Comparison of ENCODE assay signal across 15 cellular contexts in genomic region chr5:40914835-40915234, GRCh38. TPM values are rescaled to one million over a fixed set of nuclear protein-coding genes. Genes with fewer than 3 reads are reported as not detected.
DNase-seq lines count a peak whose midpoint lies in the region; ATAC-seq and TF ChIP-seq lines count a peak whose summit lies in the region.
"Had no signal": no experiment of that assay in that cellular context is flagged by ENCODE, and none has a peak within 500 bp of the region (broad histone marks: within the 10 kb centered on the region; RNA-seq: fewer than 3 reads in every experiment).

No MANE protein-coding gene starts in this region.

- DNase-seq in EL = peak; percentile 53
- DNase-seq in Right ventricle myocardium superior = no peak
- no peak for DNase-seq in osteoblast (ENCODE audit: insufficient read length, low spot score, missing footprints)
- no peak for DNase-seq in NCI-H1105 treated with DMSO at 0.1 percent for 48 hours (lab: John Stamatoyannopoulos, UW)
- no peak for DNase-seq in stimulated activated CD4-positive, alpha-beta T cell treated with anti-CD3 and anti-CD28 coated beads, Interleukin-2, amount 100 ng/mL, for 48 hours
- DNase-seq: activated naive CD8-positive, alpha-beta T cell treated with anti-CD3 and anti-CD28 coated beads, Interleukin-2, amount 10 ng/mL, durations not matched to agents 7 days and 5 days; effector memory CD4-positive, alpha-beta T cell; KBM-7; NCI-H2029 treated with DMSO at 0.1 percent for 48 hours; T-helper 1 cell had no signal

- H3K27ac ChIP-seq in osteoblast (ENCODE audit: low read depth, low read length) = no peak overlapping the region

- H3K36me3 ChIP-seq in osteoblast (ENCODE audit: insufficient read depth, low read length) = no peaks in the 10 kb centered on the region

- ATAC-seq in Right ventricle myocardium superior (ENCODE audit: poor library complexity) (peak; percentile 42), HG02884 (IDR thresholded peaks at IDR 0.05; ENCODE audit: unreplicated experiment) (no peak), HG03342 (IDR thresholded peaks at IDR 0.05; ENCODE audit: unreplicated experiment) (no peak)

- no peaks in the 10 kb centered on the region for H3K27me3 ChIP-seq in osteoblast (ENCODE audit: insufficient read depth, low read length)

- H4K20me1 ChIP-seq in osteoblast (ENCODE audit: insufficient read depth, low read length) = no peaks in the 10 kb centered on the region

- intact Hi-C loops in Right ventricle myocardium superior (cut with DNase I) = no loop called here

- H3K4me3 ChIP-seq in WI38 (ENCODE audit: low read depth, low read length) (peak overlapping the region; percentile 29), osteoblast (ENCODE audit: insufficient read depth, low read length) (peak overlapping the region; percentile 52)
- H3K4me3 ChIP-seq: skin epidermis had no signal

- no peaks in the 10 kb centered on the region for H3K9me3 ChIP-seq in osteoblast (ENCODE audit: low read depth, low read length)

- H3K4me1 ChIP-seq in osteoblast (ENCODE audit: insufficient read depth, low read length) = no peaks in the 10 kb centered on the region

- H3K4me2 ChIP-seq in osteoblast (ENCODE audit: insufficient read depth, low read length) = peak overlapping the region; percentile 69

- H2AFZ ChIP-seq in osteoblast (ENCODE audit: low read length) = peak overlapping the region; percentile 63

- H3K79me2 ChIP-seq in osteoblast (ENCODE audit: insufficient read depth, low read length) = no peaks in the 10 kb centered on the region

- TF ChIP-seq CTCF in WI38 (IDR thresholded peaks at IDR 0.05; ENCODE audit: low read depth, low read length) (no peak), osteoblast (IDR thresholded peaks at IDR 0.05; ENCODE audit: extremely low read depth, low read depth, low read length) (no peak)

RNA-seq across cellular contexts. Expression of gene C7, which starts 5.5 kb away (rescaled TPM):
- total RNA-seq in Right ventricle myocardium superior (272 TPM), osteoblast (0.36 and 0.88 TPM in 2 replicates)
- total RNA-seq: activated naive CD8-positive, alpha-beta T cell treated with anti-CD3 and anti-CD28 coated beads, Interleukin-2, amount 10 ng/mL, durations not matched to agents 7 days and 5 days; B cell had no signal

Comparison
In these comparisons a context has a peak if more than half of its experiments do, and no peak if none do; other contexts are left out.
1. RNA of gene C7, which starts 5.5 kb away (total RNA-seq): 272 TPM in Right ventricle myocardium superior (single experiment); 0.36 to 0.88 TPM in osteoblast; every median in the first group is over 100 times any median in the second.